ENCODE assay signal across 15 cellular contexts in the genomic region with DNA sequence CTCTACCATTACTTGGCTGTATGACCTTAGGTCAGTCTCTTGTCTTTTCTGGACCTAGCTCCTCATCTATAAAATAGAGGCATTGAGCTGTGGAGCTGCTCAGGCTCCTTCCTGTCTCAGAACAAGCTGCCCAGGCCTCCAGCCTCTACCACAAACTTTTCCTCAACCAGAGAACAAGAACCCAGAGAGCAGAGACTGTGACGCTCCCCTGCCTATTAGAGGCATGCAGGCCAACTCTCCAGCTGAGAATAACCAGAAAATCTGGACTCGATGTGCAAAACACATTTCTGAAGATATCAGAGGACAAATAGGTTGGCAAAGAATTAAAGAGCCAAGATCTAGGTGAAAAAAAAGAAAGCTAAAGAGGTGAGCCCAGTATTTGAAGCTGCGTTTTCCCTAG. TPM values are rescaled to one million over a fixed set of nuclear protein-coding genes. Genes with fewer than 3 reads are reported as not detected.
DNase-seq lines count a peak whose midpoint lies in the region; ATAC-seq and TF ChIP-seq lines count a peak whose summit lies in the region.
"Had no signal": no experiment of that assay in that cellular context is flagged by ENCODE, and none has a peak within 500 bp of the region (broad histone marks: within the 10 kb centered on the region; RNA-seq: fewer than 3 reads in every experiment).

No MANE protein-coding gene starts in this region.

- no peaks in the 10 kb centered on the region for H3K27me3 Mint-ChIP-seq in CD4-positive, CD25-positive, alpha-beta regulatory T cell
- no peaks in the 10 kb centered on the region for H3K27me3 Mint-ChIP-seq in progenitor cell of endocrine pancreas
- H3K27me3 Mint-ChIP-seq: central memory CD8-positive, alpha-beta T cell had no signal

- no peak for ATAC-seq in CD4-positive, CD25-positive, alpha-beta regulatory T cell (ENCODE audit: low read depth in 2 of 2)
- ATAC-seq in activated naive CD4-positive, alpha-beta T cell treated with anti-CD3 and anti-CD28 coated beads, Interleukin-2, amount 50 U/mL, for 72 hours, result no peak
- ATAC-seq: left ventricle myocardium superior, natural killer cell had no signal

- no peaks in the 10 kb centered on the region for H3K9me2 ChIP-seq in DOHH2 (replicated peaks; ENCODE audit: control insufficient read depth, low read length)

- H3K27ac ChIP-seq in CD4-positive, CD25-positive, alpha-beta regulatory T cell (ENCODE audit: insufficient read depth, low read length, poor library complexity, severe bottlenecking), result peak overlapping the region; percentile 19
- H3K27ac ChIP-seq in DOHH2 (ENCODE audit: low read depth, low read length), result peak overlapping the region; percentile 8; the same call in 1 of the 2 replicates
- H3K27ac ChIP-seq: C4-2B, GM23248 had no signal

- TF ChIP-seq CTCF in DOHH2 (IDR thresholded peaks at IDR 0.05; ENCODE audit: low read depth, low read length, poor library complexity, severe bottlenecking) (no peak), progenitor cell of endocrine pancreas (IDR thresholded peaks at IDR 0.05; ENCODE audit: unreplicated experiment) (no peak), GM10266 (IDR thresholded peaks at IDR 0.05; ENCODE audit: control insufficient read depth, insufficient read depth, low read depth, missing control alignments) (no peak)

- no peak overlapping the region for H3K4me3 Mint-ChIP-seq in CD4-positive, CD25-positive, alpha-beta regulatory T cell
- no peak overlapping the region for H3K4me3 Mint-ChIP-seq in progenitor cell of endocrine pancreas (ENCODE audit: low read depth)
- H3K4me3 Mint-ChIP-seq: central memory CD8-positive, alpha-beta T cell; natural killer cell had no signal

- H3K4me2 ChIP-seq in DOHH2 (ENCODE audit: low read length), result no peak overlapping the region

- peak overlapping the region; percentile 23 to 85 (median 42) for H3K27ac Mint-ChIP-seq in CD4-positive, CD25-positive, alpha-beta regulatory T cell
- H3K27ac Mint-ChIP-seq in activated naive CD4-positive, alpha-beta T cell treated with anti-CD3 and anti-CD28 coated beads, Interleukin-2, amount 50 U/mL, for 72 hours, result peak overlapping the region; percentile 77 to 88
- peak overlapping the region; percentile 26 for H3K27ac Mint-ChIP-seq in progenitor cell of endocrine pancreas

- H3K9me3 Mint-ChIP-seq in CD4-positive, CD25-positive, alpha-beta regulatory T cell, result no peaks in the 10 kb centered on the region
- no peaks in the 10 kb centered on the region for H3K9me3 Mint-ChIP-seq in activated naive CD4-positive, alpha-beta T cell treated with anti-CD3 and anti-CD28 coated beads, Interleukin-2, amount 50 U/mL, for 72 hours
- no peaks in the 10 kb centered on the region for H3K9me3 Mint-ChIP-seq in progenitor cell of endocrine pancreas (ENCODE audit: low read depth)
- H3K9me3 Mint-ChIP-seq: central memory CD8-positive, alpha-beta T cell; natural killer cell had no signal

- H3K79me2 ChIP-seq in DOHH2 (ENCODE audit: control insufficient read depth, low read length), result peaks cover 59% of the 10 kb centered on the region

- peaks cover 26% of the 10 kb centered on the region for H3K36me3 Mint-ChIP-seq in CD4-positive, CD25-positive, alpha-beta regulatory T cell
- peaks cover 23 to 40% of the 10 kb centered on the region in 2 donors for H3K36me3 Mint-ChIP-seq in activated naive CD4-positive, alpha-beta T cell treated with anti-CD3 and anti-CD28 coated beads, Interleukin-2, amount 50 U/mL, for 72 hours
- peaks cover 20% of the 10 kb centered on the region for H3K36me3 Mint-ChIP-seq in progenitor cell of endocrine pancreas (ENCODE audit: insufficient read depth)

- peaks cover 8% of the 10 kb centered on the region for H3K4me1 ChIP-seq in CD4-positive, CD25-positive, alpha-beta regulatory T cell (ENCODE audit: control insufficient read depth, insufficient read depth, low read length, poor library complexity, severe bottlenecking)
- H3K4me1 ChIP-seq in DOHH2 (ENCODE audit: control insufficient read depth, low read length), result peaks cover 9% of the 10 kb centered on the region

- peaks cover 6 to 17% (median 13%) of the 10 kb centered on the region in 4 donors for H3K4me1 Mint-ChIP-seq in CD4-positive, CD25-positive, alpha-beta regulatory T cell
- no peaks in the 10 kb centered on the region for H3K4me1 Mint-ChIP-seq in progenitor cell of endocrine pancreas (ENCODE audit: low read depth)

- peaks cover 46% of the 10 kb centered on the region for H3K36me3 ChIP-seq in CD4-positive, CD25-positive, alpha-beta regulatory T cell (ENCODE audit: control insufficient read depth, insufficient read depth, low read length)
- peaks cover 88% of the 10 kb centered on the region for H3K36me3 ChIP-seq in DOHH2 (ENCODE audit: control insufficient read depth, low read length)

- peaks cover 44% of the 10 kb centered on the region for H3F3A ChIP-seq in DOHH2 (ENCODE audit: control insufficient read depth, insufficient read depth)

- no peak overlapping the region for H3K4me3 ChIP-seq in CD4-positive, CD25-positive, alpha-beta regulatory T cell (ENCODE audit: low read depth, low read length)
- no peak overlapping the region for H3K4me3 ChIP-seq in DOHH2 (ENCODE audit: low read length)
- H3K4me3 ChIP-seq: GM23248 had no signal

- no peak for DNase-seq in CD4-positive, CD25-positive, alpha-beta regulatory T cell
- DNase-seq in activated naive CD4-positive, alpha-beta T cell treated with anti-CD3 and anti-CD28 coated beads, Interleukin-2, amount 50 U/mL, for 72 hours (ENCODE audit: low spot score in 2 of 2), result no peak
- DNase-seq in progenitor cell of endocrine pancreas (ENCODE audit: low spot score, unreplicated experiment) (no peak), NCI-H146 treated with DMSO at 0.1 percent for 48 hours (lab: John Stamatoyannopoulos, UW; ENCODE audit: unreplicated experiment) (no peak), GM10266 (ENCODE audit: extremely low spot score) (no peak)
- DNase-seq in stimulated activated CD4-positive, alpha-beta T cell treated with anti-CD3 and anti-CD28 coated beads, Interleukin-4, amount 100 ng/mL, for 24 hours, result no peak
- DNase-seq: GM23248; left ventricle myocardium superior; natural killer cell; NCI-H146; NCI-H345; stimulated activated CD4-positive, alpha-beta T cell treated with anti-CD3 and anti-CD28 coated beads, Interleukin-15, amount 100 ng/mL, for 24 hours had no signal

- peaks cover 16% of the 10 kb centered on the region; the same call in 1 of the 2 replicates for H4K20me1 ChIP-seq in DOHH2 (ENCODE audit: control insufficient read depth, insufficient read depth, low read depth, low read length)

- H3K9me3 ChIP-seq in CD4-positive, CD25-positive, alpha-beta regulatory T cell (ENCODE audit: control insufficient read depth in 2 of 2, low read length in 2 of 2), result no peaks in the 10 kb centered on the region
- no peaks in the 10 kb centered on the region for H3K9me3 ChIP-seq in DOHH2 (ENCODE audit: control insufficient read depth, insufficient read depth, low read length)

- H3K27me3 ChIP-seq in CD4-positive, CD25-positive, alpha-beta regulatory T cell (ENCODE audit: control insufficient read depth, insufficient read depth, low read length), result no peaks in the 10 kb centered on the region
- H3K27me3 ChIP-seq in DOHH2 (ENCODE audit: control insufficient read depth, low read length), result no peaks in the 10 kb centered on the region

RNA-seq across cellular contexts. Expression of gene PNMA1, which starts 17.8 kb away (rescaled TPM):
- total RNA-seq in CD4-positive, CD25-positive, alpha-beta regulatory T cell, result 42.6 TPM
- 10 to 100 TPM; 45.2 to 54.1 (median 51.9) TPM for polyA plus RNA-seq in CD4-positive, CD25-positive, alpha-beta regulatory T cell
- total RNA-seq in activated naive CD4-positive, alpha-beta T cell treated with anti-CD3 and anti-CD28 coated beads, Interleukin-2, amount 50 U/mL, for 72 hours, result 10 to 100 TPM; 26.7 to 29.2 TPM
- 52.7 and 59.0 TPM in 2 replicates for total RNA-seq in progenitor cell of endocrine pancreas

Comparison
In these comparisons a context has a peak if more than half of its experiments do, and no peak if none do; other contexts are left out.
1. H3K27ac Mint-ChIP-seq: peak in every context shown above with its lines; median percentile 82 in activated naive CD4-positive, alpha-beta T cell treated with anti-CD3 and anti-CD28 coated beads, Interleukin-2, amount 50 U/mL, for 72 hours; 42 in CD4-positive, CD25-positive, alpha-beta regulatory T cell; 26 in progenitor cell of endocrine pancreas.